22 cellular contexts compared by ENCODE assay signal in the genomic region with DNA sequence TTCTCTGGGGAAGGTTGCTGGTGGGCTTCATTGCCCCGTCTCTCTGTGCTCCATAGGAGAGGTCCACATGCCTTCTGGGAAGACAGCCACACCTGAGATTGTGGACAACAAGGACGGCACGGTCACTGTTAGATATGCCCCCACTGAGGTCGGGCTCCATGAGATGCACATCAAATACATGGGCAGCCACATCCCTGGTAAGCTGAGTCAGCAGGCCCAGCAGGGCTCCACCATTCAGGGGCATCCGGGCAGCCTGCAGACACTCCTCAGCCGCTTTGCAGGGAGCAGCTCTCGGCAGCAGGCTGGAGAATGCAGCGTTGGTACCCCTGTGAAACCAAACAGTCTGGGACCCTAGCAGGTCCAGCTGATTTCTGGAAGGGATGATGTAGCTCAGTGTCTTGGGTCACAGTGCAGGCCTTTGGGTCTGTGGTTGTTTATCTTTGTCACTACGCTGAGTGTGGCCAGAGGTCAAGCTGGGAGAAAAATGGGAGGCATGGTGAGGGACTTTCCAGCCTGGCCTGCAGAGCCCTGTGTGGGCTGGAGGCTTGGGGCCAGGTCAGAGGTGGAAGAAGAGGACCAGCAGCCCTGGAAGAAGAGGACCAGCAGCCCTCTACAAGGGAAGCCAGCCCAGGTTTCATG.
DNase-seq lines count a peak whose midpoint lies in the region; ATAC-seq and TF ChIP-seq lines count a peak whose summit lies in the region.
"Had no signal": no experiment of that assay in that cellular context is flagged by ENCODE, and none has a peak within 500 bp of the region (broad histone marks: within the 10 kb centered on the region; RNA-seq: fewer than 3 reads in every experiment).

No MANE protein-coding gene starts in this region.

- DNase-seq in Caco-2 (no peak), left colon (no peak), posterior vena cava (ENCODE audit: low spot score) (peak; percentile 51), upper lobe of left lung (no peak)
- no peak for DNase-seq in CD4-positive, alpha-beta T cell
- DNase-seq: activated CD4-positive, alpha-beta T cell treated with anti-CD3 and anti-CD28 coated beads, Interleukin-2, amount 50 U/mL, for 48 hours; activated CD4-positive, CD25-positive, alpha-beta regulatory T cell; activated effector memory CD4-positive, alpha-beta T cell treated with anti-CD3 and anti-CD28 coated beads, Interleukin-2, amount 50 U/mL, for 16 hours; Calu3; cerebellar nuclear complex; foreskin fibroblast; left ventricle myocardium superior; NCI-H1930; NCI-H748 treated with DMSO at 0.1 percent for 48 hours; SHP77 treated with DMSO at 0.1 percent for 48 hours; stimulated activated CD4-positive, alpha-beta T cell treated with anti-CD3 and anti-CD28 coated beads, Interleukin-15, amount 100 ng/mL, for 24 hours; T1000 had no signal

- ATAC-seq in left colon (peak; percentile 15), upper lobe of left lung (ENCODE audit: low FRiP score in 2 of 2) (no peak), HG02973 (IDR thresholded peaks at IDR 0.05; ENCODE audit: unreplicated experiment) (no peak), GM19035 (IDR thresholded peaks at IDR 0.05; ENCODE audit: unreplicated experiment) (no peak)
- ATAC-seq in CD4-positive, alpha-beta T cell (ENCODE audit: poor library complexity): no peak
- ATAC-seq: left ventricle myocardium superior had no signal

- no peak overlapping the region for H3K4me3 ChIP-seq in Caco-2 (ENCODE audit: low read depth, low read length)
- H3K4me3 ChIP-seq in upper lobe of left lung: no peak overlapping the region
- H3K4me3 ChIP-seq: BLaER1 had no signal

- no peaks in the 10 kb centered on the region for H3K9me3 Mint-ChIP-seq in Caco-2 (ENCODE audit: unreplicated experiment)
- no peaks in the 10 kb centered on the region for H3K9me3 Mint-ChIP-seq in CD4-positive, alpha-beta T cell

- H3K27ac ChIP-seq in VCaP: peak overlapping the region; percentile 99
- no peak overlapping the region for H3K27ac ChIP-seq in upper lobe of left lung
- no peak overlapping the region for H3K27ac ChIP-seq in CD4-positive, alpha-beta T cell (ENCODE audit: low read depth, low read length)
- H3K27ac ChIP-seq: BLaER1, epithelial cell of prostate had no signal

- no peaks in the 10 kb centered on the region for H3K27me3 ChIP-seq in Caco-2 (replicated peaks; ENCODE audit: control insufficient read depth, insufficient read depth, low read length)
- no peaks in the 10 kb centered on the region for H3K27me3 ChIP-seq in upper lobe of left lung
- H3K27me3 ChIP-seq in CD4-positive, alpha-beta T cell (ENCODE audit: control insufficient read depth, insufficient read depth, low read length): no peaks in the 10 kb centered on the region
- H3K27me3 ChIP-seq: BLaER1 had no signal

- TF ChIP-seq EP300 in upper lobe of left lung (IDR thresholded peaks at IDR 0.05): no peak

- POLR2A ChIA-PET in Caco-2 (lab: Charles Lee): no interaction called here
- POLR2A ChIA-PET in CD4-positive, alpha-beta T cell (lab: Charles Lee): no interaction called here

- H3K4me1 Mint-ChIP-seq in Caco-2 (ENCODE audit: low read depth, unreplicated experiment): peaks cover 19% of the 10 kb centered on the region
- H3K4me1 Mint-ChIP-seq in CD4-positive, alpha-beta T cell (ENCODE audit: low read depth): no peaks in the 10 kb centered on the region

- H3K27ac Mint-ChIP-seq in Caco-2 (ENCODE audit: unreplicated experiment): peak overlapping the region; percentile 90
- H3K27ac Mint-ChIP-seq in CD4-positive, alpha-beta T cell: no peak overlapping the region

- H3K9me3 ChIP-seq in Caco-2 (no peaks in the 10 kb centered on the region), upper lobe of left lung (no peaks in the 10 kb centered on the region)
- no peaks in the 10 kb centered on the region for H3K9me3 ChIP-seq in CD4-positive, alpha-beta T cell (ENCODE audit: control insufficient read depth, low read length)
- H3K9me3 ChIP-seq: BLaER1 had no signal

- no peak for TF ChIP-seq POLR2A in upper lobe of left lung (IDR thresholded peaks at IDR 0.05)

- H3K36me3 Mint-ChIP-seq in Caco-2 (ENCODE audit: insufficient read depth, unreplicated experiment): peaks cover 98% of the 10 kb centered on the region
- peaks cover 89% of the 10 kb centered on the region for H3K36me3 Mint-ChIP-seq in CD4-positive, alpha-beta T cell (ENCODE audit: low read depth)

- H3K36me3 ChIP-seq in Caco-2 (ENCODE audit: control insufficient read depth, insufficient read depth, low read length) (peaks cover 15% of the 10 kb centered on the region), upper lobe of left lung (peaks cover 3 to 89% (median 46%) of the 10 kb centered on the region in 4 donors)

- intact Hi-C loops in Caco-2 (cut with micrococcal nuclease; ENCODE audit: unreplicated experiment) (no loop called here), left colon (cut with DNase I, micrococcal nuclease) (no loop called here), posterior vena cava (cut with DNase I) (loop anchor here in 1 of 2 donors (10.0 kb wide), 1 partner anchor 129 kb away; no protein-coding TSS in a partner anchor)
- intact Hi-C loops in CD4-positive, alpha-beta T cell (cut with DNase I, micrococcal nuclease): no loop called here

- WGBS in upper lobe of left lung, 2 donors: 88 to 89% methylated on average over 4 to 9 of the region's 9 CpGs

- H3K4me1 ChIP-seq in Caco-2: peaks cover 18% of the 10 kb centered on the region
- H3K4me1 ChIP-seq in upper lobe of left lung: peaks cover 0 to 3% (median 0%) of the 10 kb centered on the region in 4 donors
- H3K4me1 ChIP-seq: BLaER1 had no signal

- no peak overlapping the region for H3K4me3 Mint-ChIP-seq in Caco-2 (ENCODE audit: unreplicated experiment)
- H3K4me3 Mint-ChIP-seq in CD4-positive, alpha-beta T cell: no peak overlapping the region

- no TSS peak for BruUV-seq in Caco-2 (replicated peaks; lab: Mats Ljungman, UMichigan)

- no peaks in the 10 kb centered on the region for H3K27me3 Mint-ChIP-seq in Caco-2 (ENCODE audit: insufficient read depth, unreplicated experiment)
- H3K27me3 Mint-ChIP-seq in CD4-positive, alpha-beta T cell: no peaks in the 10 kb centered on the region

- CTCF ChIA-PET in Caco-2 (lab: Charles Lee): no interaction called here
- CTCF ChIA-PET in CD4-positive, alpha-beta T cell (lab: Charles Lee): no interaction called here

- no peak for TF ChIP-seq CTCF in Caco-2 (IDR thresholded peaks at IDR 0.05; ENCODE audit: insufficient read depth in 1 of 2, low read depth in 1 of 2, low read length in 1 of 2, severe bottlenecking in 1 of 2, unreplicated experiment in 1 of 2)
- TF ChIP-seq CTCF in VCaP (conservative IDR thresholded peaks at IDR 0.05): no peak
- TF ChIP-seq CTCF in upper lobe of left lung (IDR thresholded peaks at IDR 0.05): no peak
- TF ChIP-seq CTCF in CD4-positive, alpha-beta T cell (IDR thresholded peaks at IDR 0.05): no peak
